Comparison of ENCODE assay signal across 22 cellular contexts in the genomic region with DNA sequence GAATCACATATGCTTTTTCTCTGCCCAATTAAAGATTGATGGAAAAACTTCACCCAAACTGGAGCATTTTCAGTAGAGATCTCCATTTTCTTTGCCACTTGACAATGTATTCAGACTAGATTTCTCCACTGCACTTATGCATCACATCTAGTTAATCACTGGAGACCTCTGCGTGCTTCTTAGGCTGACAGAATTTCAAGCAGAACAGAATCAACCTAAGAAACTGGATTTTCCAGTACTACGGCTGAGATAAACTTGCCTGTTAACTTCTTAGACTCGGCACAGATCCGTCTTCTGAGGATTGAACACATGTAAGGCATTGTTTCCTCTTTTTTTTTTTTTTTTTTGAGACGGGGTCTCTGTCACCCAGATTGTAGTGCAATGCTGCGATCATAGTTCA.
DNase-seq lines count a peak whose midpoint lies in the region; ATAC-seq, FAIRE-seq and TF ChIP-seq lines count a peak whose summit lies in the region.
"Had no signal": no experiment of that assay in that cellular context is flagged by ENCODE, and none has a peak within 500 bp of the region (broad histone marks: within the 10 kb centered on the region; RNA-seq: fewer than 3 reads in every experiment).

No MANE protein-coding gene starts in this region.

- H3K4me1 Mint-ChIP-seq in mesothelial cell of epicardium (peaks cover 19% of the 10 kb centered on the region), type B pancreatic cell (ENCODE audit: unreplicated experiment) (peaks cover 3% of the 10 kb centered on the region)
- H3K4me1 Mint-ChIP-seq: B cell had no signal

- no peaks in the 10 kb centered on the region for H3K9me3 ChIP-seq in colonic mucosa
- H3K9me3 ChIP-seq: Caco-2 had no signal

- H3K27ac Mint-ChIP-seq in mesothelial cell of epicardium (peak overlapping the region; percentile 62), type B pancreatic cell (peak overlapping the region; percentile 55)
- H3K27ac Mint-ChIP-seq: B cell; CD4-positive, CD25-positive, alpha-beta regulatory T cell; CD8-positive, alpha-beta T cell had no signal

- H3K36me3 Mint-ChIP-seq in mesothelial cell of epicardium (peaks cover 4% of the 10 kb centered on the region), type B pancreatic cell (peaks cover 7% of the 10 kb centered on the region)
- H3K36me3 Mint-ChIP-seq: CD4-positive, CD25-positive, alpha-beta regulatory T cell; CD8-positive, alpha-beta T cell had no signal

- H3K27ac ChIP-seq in colonic mucosa: no peak overlapping the region
- H3K27ac ChIP-seq: BLaER1, C4-2B, GM23248 had no signal

- DNase-seq in bronchial epithelial cell (ENCODE audit: low read depth) (peak; percentile 41), mesothelial cell of epicardium (ENCODE audit: low spot score in 2 of 2, unreplicated experiment in 2 of 2) (no peak), type B pancreatic cell (ENCODE audit: extremely low spot score, unreplicated experiment) (no peak), colonic mucosa (no peak), NCI-H748 treated with DMSO at 0.1 percent for 48 hours (lab: John Stamatoyannopoulos, UW) (no peak), NOMO-1 treated with DMSO at 0.1 percent for 48 hours (lab: John Stamatoyannopoulos, UW; ENCODE audit: unreplicated experiment) (no peak)
- DNase-seq: Caco-2; CD4-positive, CD25-positive, alpha-beta regulatory T cell; CD8-positive, alpha-beta T cell; DMS153; DND-41; GM23248; H7; HCEC 1CT had no signal

- H3K27me3 Mint-ChIP-seq in mesothelial cell of epicardium (ENCODE audit: low read depth) (no peaks in the 10 kb centered on the region), type B pancreatic cell (no peaks in the 10 kb centered on the region)
- H3K27me3 Mint-ChIP-seq: B cell had no signal

- no peak overlapping the region for H3K4me3 ChIP-seq in bronchial epithelial cell (ENCODE audit: low read depth, low read length)
- no peak overlapping the region for H3K4me3 ChIP-seq in colonic mucosa
- H3K4me3 ChIP-seq: BLaER1, GM23248 had no signal

- no peaks in the 10 kb centered on the region for H3K27me3 ChIP-seq in bronchial epithelial cell (ENCODE audit: control insufficient read depth, insufficient read depth, low read length)
- no peaks in the 10 kb centered on the region for H3K27me3 ChIP-seq in colonic mucosa
- H3K27me3 ChIP-seq: BLaER1 had no signal

- TF ChIP-seq CTCF in bronchial epithelial cell (IDR thresholded peaks at IDR 0.05; ENCODE audit: insufficient read depth, low read length, severe bottlenecking): no peak
- no peak for TF ChIP-seq CTCF in mesothelial cell of epicardium (IDR thresholded peaks at IDR 0.05; ENCODE audit: unreplicated experiment)
- TF ChIP-seq CTCF in type B pancreatic cell (conservative IDR thresholded peaks at IDR 0.05): no peak
- TF ChIP-seq CTCF in colonic mucosa (IDR thresholded peaks at IDR 0.05): no peak

- H3K36me3 ChIP-seq in bronchial epithelial cell (ENCODE audit: control insufficient read depth, insufficient read depth, low read length): no peaks in the 10 kb centered on the region
- H3K36me3 ChIP-seq in colonic mucosa: no peaks in the 10 kb centered on the region
- H3K36me3 ChIP-seq: BLaER1 had no signal

- H3K9ac ChIP-seq in colonic mucosa (ENCODE audit: low read depth in 2 of 2, low read length in 2 of 2): no peak overlapping the region
- H3K9ac ChIP-seq: BLaER1, GM23248 had no signal

- ATAC-seq in esophagus mucosa: peak; percentile 65
- ATAC-seq: CD8-positive, alpha-beta T cell had no signal

- intact Hi-C loops in colonic mucosa (cut with DNase I): no loop called here

- H3K4me3 Mint-ChIP-seq in mesothelial cell of epicardium: no peak overlapping the region
- H3K4me3 Mint-ChIP-seq in type B pancreatic cell: peak overlapping the region; percentile 59
- H3K4me3 Mint-ChIP-seq: B cell; CD4-positive, CD25-positive, alpha-beta regulatory T cell; CD8-positive, alpha-beta T cell had no signal

- no peaks in the 10 kb centered on the region for H3K9me3 Mint-ChIP-seq in mesothelial cell of epicardium
- H3K9me3 Mint-ChIP-seq in type B pancreatic cell: no peaks in the 10 kb centered on the region
- H3K9me3 Mint-ChIP-seq: CD8-positive, alpha-beta T cell had no signal

- no peak for FAIRE-seq in bronchial epithelial cell (lab: Jason Lieb, UNC)
- FAIRE-seq: A204.1, G401.6, GM12892, H1 had no signal

- H3K4me1 ChIP-seq in colonic mucosa: no peaks in the 10 kb centered on the region
- H3K4me1 ChIP-seq: Caco-2 had no signal
